ENCODE assay signal across 9 cellular contexts in genomic region chr16:66881014-66881417, GRCh38. TPM values are rescaled to one million over a fixed set of nuclear protein-coding genes. Genes with fewer than 3 reads are reported as not detected.
DNase-seq lines count a peak whose midpoint lies in the region; ATAC-seq and TF ChIP-seq lines count a peak whose summit lies in the region.
"Had no signal": no experiment of that assay in that cellular context is flagged by ENCODE, and none has a peak within 500 bp of the region (broad histone marks: within the 10 kb centered on the region; RNA-seq: fewer than 3 reads in every experiment).

No MANE protein-coding gene starts in this region.

- peaks cover 20% of the 10 kb centered on the region for H3K36me3 Mint-ChIP-seq in MCF 10A (ENCODE audit: insufficient read depth, unreplicated experiment)
- H3K36me3 Mint-ChIP-seq in type B pancreatic cell: peaks cover 10% of the 10 kb centered on the region

- H3K4me3 ChIP-seq in Karpas-422 (ENCODE audit: low read length): peak overlapping the region; percentile 98
- peak overlapping the region; percentile 91 for H3K4me3 ChIP-seq in lung

- DNase-seq in Karpas-422 (peak; percentile 66), MCF 10A (ENCODE audit: unreplicated experiment) (no peak), lung (ENCODE audit: low spot score) (no peak), type B pancreatic cell (ENCODE audit: extremely low spot score, unreplicated experiment) (no peak), NCI-H1048 (lab: John Stamatoyannopoulos, UW) (no peak)
- no peak for DNase-seq in activated effector memory CD4-positive, alpha-beta T cell treated with anti-CD3 and anti-CD28 coated beads, Interleukin-2, amount 50 U/mL, for 16 hours

- peak overlapping the region; percentile 96 for H3K4me2 ChIP-seq in Karpas-422 (ENCODE audit: low read depth, low read length, poor library complexity, severe bottlenecking)

- CTCF ChIA-PET in MCF 10A (lab: Yijun Ruan, JAX): interaction anchor here (0.5 to 5.6 kb wide), 10 partner anchors 8 to 304 kb away, joined by 3 to 38 read pairs (median 4); partner anchors contain the start of genes CDH16 and NAE1

- POLR2A ChIA-PET in MCF 10A (lab: Yijun Ruan, JAX): interaction anchor here (0.7 to 3.1 kb wide), 14 partner anchors 10 to 346 kb away, joined by 3 to 25 read pairs (median 4); partner anchors contain the start of genes CBFB, CIAO2B, DYNC1LI2 and NAE1

- peaks cover 46% of the 10 kb centered on the region for H3K79me2 ChIP-seq in Karpas-422 (ENCODE audit: low read length)

- peak overlapping the region; percentile 86 for H2AFZ ChIP-seq in Karpas-422 (ENCODE audit: low read length)

- intact Hi-C loops in MCF 10A (cut with micrococcal nuclease): no loop called here

- H3K9ac ChIP-seq in Karpas-422 (ENCODE audit: low read length): peak overlapping the region; percentile 90

- peak overlapping the region; percentile 96 for H3K4me3 Mint-ChIP-seq in MCF 10A (ENCODE audit: unreplicated experiment)
- peak overlapping the region; percentile 99 for H3K4me3 Mint-ChIP-seq in type B pancreatic cell

- peak overlapping the region; percentile 14; the same call in 1 of the 2 replicates for H3K27ac ChIP-seq in Karpas-422 (ENCODE audit: low read length)
- H3K27ac ChIP-seq in lung (ENCODE audit: low read depth in 1 of 2, low read length in 1 of 2): peak overlapping the region; percentile 56 to 87

- H3K27me3 ChIP-seq in Karpas-422 (ENCODE audit: low read length): no peaks in the 10 kb centered on the region
- H3K27me3 ChIP-seq in lung (ENCODE audit: control insufficient read depth, insufficient read depth): no peaks in the 10 kb centered on the region

- H3K27ac Mint-ChIP-seq in MCF 10A (ENCODE audit: low read depth, unreplicated experiment) (no peak overlapping the region), type B pancreatic cell (no peak overlapping the region)

- peak; percentile 8 for ATAC-seq in GM19328 (IDR thresholded peaks at IDR 0.05; ENCODE audit: unreplicated experiment)
- peak; percentile 10 for ATAC-seq in lung (ENCODE audit: insufficient read depth, low FRiP score)
- ATAC-seq in GM21576 (IDR thresholded peaks at IDR 0.05; ENCODE audit: unreplicated experiment): no peak

- H3K9me2 ChIP-seq in Karpas-422 (replicated peaks; ENCODE audit: insufficient read depth, low read length): no peaks in the 10 kb centered on the region

- 3 to 4% methylated on average over 23 of the region's 23 CpGs for WGBS in lung, 2 donors

- H3K9me3 ChIP-seq in Karpas-422 (ENCODE audit: low read length) (no peaks in the 10 kb centered on the region), lung (ENCODE audit: control insufficient read depth in 2 of 2, insufficient read depth in 1 of 2, low read length in 1 of 2) (no peaks in the 10 kb centered on the region)

- H3K4me1 Mint-ChIP-seq in MCF 10A (ENCODE audit: insufficient read depth, unreplicated experiment): peaks cover 16% of the 10 kb centered on the region
- peaks cover 19% of the 10 kb centered on the region for H3K4me1 Mint-ChIP-seq in type B pancreatic cell (ENCODE audit: unreplicated experiment)

- H3K4me1 ChIP-seq in Karpas-422 (ENCODE audit: low read length): peaks cover 23% of the 10 kb centered on the region
- H3K4me1 ChIP-seq in lung (ENCODE audit: control insufficient read depth in 2 of 2, insufficient read depth in 2 of 2, low read length in 2 of 2): peaks cover 0 to 10% of the 10 kb centered on the region in 2 donors

- no TSS peak for BruUV-seq in MCF 10A (replicated peaks; lab: Mats Ljungman, UMichigan)

- H3K36me3 ChIP-seq in Karpas-422 (ENCODE audit: insufficient read depth, low read length) (peaks cover 11% of the 10 kb centered on the region; the same call in 1 of the 2 replicates), lung (ENCODE audit: control insufficient read depth in 2 of 2, insufficient read depth in 2 of 2, low read length in 2 of 2) (peaks cover 0 to 12% of the 10 kb centered on the region in 2 donors)

- no peaks in the 10 kb centered on the region for H3K9me3 Mint-ChIP-seq in MCF 10A (ENCODE audit: unreplicated experiment)
- no peaks in the 10 kb centered on the region for H3K9me3 Mint-ChIP-seq in type B pancreatic cell

- H4K20me1 ChIP-seq in Karpas-422 (ENCODE audit: insufficient read depth, low read depth, low read length): no peaks in the 10 kb centered on the region

- TF ChIP-seq CTCF in MCF 10A (IDR thresholded peaks at IDR 0.05; ENCODE audit: unreplicated experiment) (no peak), lung (IDR thresholded peaks at IDR 0.05; ENCODE audit: control extremely low read depth, extremely low read depth) (no peak), type B pancreatic cell (conservative IDR thresholded peaks at IDR 0.05) (no peak)

- H3K27me3 Mint-ChIP-seq in MCF 10A (ENCODE audit: insufficient read depth, unreplicated experiment) (no peaks in the 10 kb centered on the region), type B pancreatic cell (no peaks in the 10 kb centered on the region)

RNA-seq across cellular contexts. Expression of gene PDP2, which starts 0.7 kb away (rescaled TPM):
- 7.7 and 11.7 TPM in 2 replicates for total RNA-seq in Karpas-422 (2014; rRNA removed; shearing (Covaris generic); ENCODE audit: low replicate concordance)
- total RNA-seq in MCF 10A (2022): 21.5 and 22.8 TPM in 2 replicates
- total RNA-seq in lung: 10 to 100 TPM; 21.3 to 23.0 TPM
- polyA plus RNA-seq in lung: 1 to 10 TPM; 4.5 to 4.9 TPM
- 16.1 and 18.5 TPM in 2 replicates for total RNA-seq in type B pancreatic cell (ENCODE audit: low replicate concordance)

RNA-seq across cellular contexts. Expression of gene CA7, which starts 36.8 kb away (rescaled TPM):
- total RNA-seq in Karpas-422 (2014; rRNA removed; shearing (Covaris generic); ENCODE audit: low replicate concordance): not detected in 2 replicates
- total RNA-seq in MCF 10A (2022) (not detected in 2 replicates), lung (not detected), type B pancreatic cell (ENCODE audit: low replicate concordance) (0.70 and 1.2 TPM in 2 replicates)
- not detected for polyA plus RNA-seq in lung

RNA-seq across cellular contexts. Expression of gene CDH16, which starts 37.7 kb away (rescaled TPM):
- total RNA-seq in Karpas-422 (2014; rRNA removed; shearing (Covaris generic); ENCODE audit: low replicate concordance): not detected in 2 replicates
- total RNA-seq in MCF 10A (2022) (0.25 TPM in 1 of 2 replicates, not detected in the other), lung (1 to 10 TPM in 1 of 2 donors, under 1 TPM in 1; 0.64 to 1.7 TPM), type B pancreatic cell (ENCODE audit: low replicate concordance) (0.55 and 1.7 TPM in 2 replicates)
- under 1 TPM in 1 of 2 donors, not detected in 1; 0.25 TPM for polyA plus RNA-seq in lung
- total RNA-seq: T-helper 2 cell treated with Interferon-gamma antibody and Interleukin-4, amounts not matched to agents 100 ng/mL and 5 ng/mL, for 36 hours had no signal

RNA-seq across cellular contexts. Expression of gene RRAD, which starts 44.3 kb away (rescaled TPM):
- total RNA-seq in Karpas-422 (2014; rRNA removed; shearing (Covaris generic); ENCODE audit: low replicate concordance): not detected in 2 replicates
- total RNA-seq in MCF 10A (2022) (0.29 TPM in 1 of 2 replicates, not detected in the other), lung (10 to 100 TPM; 35.4 to 36.0 TPM), type B pancreatic cell (ENCODE audit: low replicate concordance) (1.3 and 2.5 TPM in 2 replicates)
- 10 to 100 TPM; 31.8 to 42.3 TPM for polyA plus RNA-seq in lung

RNA-seq across cellular contexts. Expression of gene NAE1, which starts 50.2 kb away (rescaled TPM):
- 60.4 and 112 TPM in 2 replicates for total RNA-seq in Karpas-422 (2014; rRNA removed; shearing (Covaris generic); ENCODE audit: low replicate concordance)
- total RNA-seq in MCF 10A (2022) (65.5 and 65.7 TPM in 2 replicates), lung (10 to 100 TPM; 31.8 to 64.4 TPM), type B pancreatic cell (ENCODE audit: low replicate concordance) (69.4 and 92.5 TPM in 2 replicates)
- 10 to 100 TPM; 24.2 to 26.3 TPM for polyA plus RNA-seq in lung
